ENCODE assay signal across 6 cellular contexts in genomic region chr7:56290548-56290947, GRCh38.
"Had no signal": no experiment of that assay in that cellular context is flagged by ENCODE, and none has a peak within 500 bp of the region (broad histone marks: within the 10 kb centered on the region; RNA-seq: fewer than 3 reads in every experiment).

No MANE protein-coding gene starts in this region.

- DNase-seq: IMR-90, KBM-7, KG1 had no signal

- H3K27ac ChIP-seq: HL-60 had no signal

- H3K4me3 ChIP-seq: K562 had no signal

- ATAC-seq: HepG2, K562 had no signal
